ENCODE assay signal across 8 cellular contexts in genomic region chr20:5749512-5750490, GRCh38.
DNase-seq lines count a peak whose midpoint lies in the region; ATAC-seq and TF ChIP-seq lines count a peak whose summit lies in the region.

Gene SHLD1, plus strand, starts transcription at chr20:5750401. Its CDS starts 22,465 bp downstream, at chr20:5772866.

- no peak for TF ChIP-seq CTCF in choroid plexus epithelial cell (conservative IDR thresholded peaks at IDR 0.05; ENCODE audit: low read depth, low read length)

- peak within 1 kb of the TSS; percentile 64 for H3K4me3 ChIP-seq in choroid plexus epithelial cell (ENCODE audit: low read depth, low read length)

- ATAC-seq in GM19043 (IDR thresholded peaks at IDR 0.05; ENCODE audit: low read depth, unreplicated experiment): peak; percentile 92
- ATAC-seq in HG03378 (IDR thresholded peaks at IDR 0.05; ENCODE audit: unreplicated experiment): peak; percentile 68

- H3K27me3 ChIP-seq in layer of hippocampus (ENCODE audit: control insufficient read depth, insufficient read depth, low read length): no peaks in the 10 kb centered on the region

- DNase-seq in AG20443 (ENCODE audit: low spot score): peak; percentile 91
- DNase-seq in NCI-H510A (lab: John Stamatoyannopoulos, UW): peak; percentile 86
- DNase-seq in activated CD4-positive, alpha-beta T cell treated with anti-CD3 and anti-CD28 coated beads for 24 hours (ENCODE audit: low read depth in 2 of 2): peak; percentile 63 to 70
- peak; percentile 92 for DNase-seq in choroid plexus epithelial cell (ENCODE audit: low read depth)
- DNase-seq in stimulated activated CD4-positive, alpha-beta T cell treated with anti-CD3 and anti-CD28 coated beads, Interleukin-1b, Interleukin-23, amount 100 ng/mL, for 24 hours (ENCODE audit: low read depth in 4 of 4, low spot score in 1 of 4): peak; percentile 58 to 75 (median 66)

- H3K27ac ChIP-seq in layer of hippocampus (ENCODE audit: low read depth, low read length): peak within 1 kb of the TSS; percentile 53

Comparison
In these comparisons a context has a peak if more than half of its experiments do, and no peak if none do; other contexts are left out.
1. Peak in every context shown above with its lines: DNase-seq, ATAC-seq, H3K4me3 ChIP-seq and H3K27ac ChIP-seq.